In genomic region chr22:28629420-28630184, GRCh38 we compare ENCODE assay signal across 1 cellular context.
TF ChIP-seq lines count a peak whose summit lies in the region.

No MANE protein-coding gene starts in this region.

TF ChIP-seq in H1, 55 proteins besides CTCF, POLR2A, EP300 and RAD21 (continued from another document):
- TF ChIP-seq SIN3A (conservative IDR thresholded peaks at IDR 0.05 in 1 of 2, IDR thresholded peaks at IDR 0.05 in 1 of 2; ENCODE audit: low read depth in 1 of 2, low read length in 2 of 2) (no peak), USF2 (IDR thresholded peaks at IDR 0.05; ENCODE audit: low read length) (no peak), YY1 (IDR thresholded peaks at IDR 0.05; ENCODE audit: low read depth, low read length) (no peak), BRCA1 (IDR thresholded peaks at IDR 0.05; ENCODE audit: low read depth, low read length) (no peak)
